ENCODE assay signal across 8 cellular contexts in the genomic region with DNA sequence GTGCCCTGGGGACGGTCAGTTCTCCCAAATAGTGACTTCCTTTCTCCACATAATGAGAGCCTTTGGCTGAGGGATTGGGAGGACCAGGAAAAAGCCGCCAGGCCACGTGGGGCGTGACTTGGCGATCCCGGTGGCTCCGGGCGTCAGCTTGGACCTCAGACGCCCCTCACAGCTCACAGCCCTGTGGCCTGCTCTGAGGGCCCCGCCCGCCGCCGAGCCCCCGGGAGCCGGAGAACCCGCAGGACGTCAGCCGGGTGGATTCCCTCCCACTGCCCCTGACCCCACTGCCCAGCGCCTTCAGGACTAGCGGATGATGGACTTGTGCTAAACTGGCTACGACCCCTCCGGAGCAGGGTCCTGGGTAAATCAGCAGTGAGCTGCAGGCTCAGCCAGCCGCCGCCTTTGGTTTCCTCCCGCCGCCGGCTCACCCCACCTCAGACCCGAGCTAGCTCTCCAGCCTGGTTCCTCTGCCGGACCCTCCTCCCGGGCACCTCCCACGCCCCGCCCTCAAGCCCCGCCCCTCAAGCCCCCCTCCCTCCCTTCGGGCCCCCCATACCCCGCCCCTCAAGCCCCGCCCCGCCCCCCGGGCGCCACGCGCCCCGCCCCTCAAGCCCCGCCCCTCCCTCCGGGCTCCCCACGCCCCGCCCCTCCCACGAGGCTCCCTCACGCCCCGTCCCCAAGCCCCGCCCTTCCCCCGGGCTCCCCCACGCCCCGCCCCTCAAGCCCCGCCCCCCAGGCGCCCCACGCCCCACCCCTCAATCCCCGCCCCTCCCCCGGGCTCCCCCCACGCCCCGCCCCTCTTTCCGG. TPM values are rescaled to one million over a fixed set of nuclear protein-coding genes. Genes with fewer than 3 reads are reported as not detected.
DNase-seq lines count a peak whose midpoint lies in the region; ATAC-seq and TF ChIP-seq lines count a peak whose summit lies in the region.

No MANE protein-coding gene starts in this region.

- CTCF ChIA-PET in GM10248 (lab: Yijun Ruan, JAX) = interaction anchor here (1.1 to 2.7 kb wide), 4 partner anchors 10 to 186 kb away, joined by 3 to 12 read pairs (median 4); partner anchors contain the start of genes FAAP20, MORN1 and RER1

- H3K9me3 ChIP-seq in right atrium auricular region = no peaks in the 10 kb centered on the region

- ATAC-seq in HG03045 (IDR thresholded peaks at IDR 0.05; ENCODE audit: unreplicated experiment) = no peak
- no peak for ATAC-seq in HG03095 (IDR thresholded peaks at IDR 0.05; ENCODE audit: unreplicated experiment)

- TF ChIP-seq CTCF in AG10803 (conservative IDR thresholded peaks at IDR 0.05; ENCODE audit: low read length) (no peak), GM10248 (IDR thresholded peaks at IDR 0.05; ENCODE audit: control extremely low read depth, extremely low read depth, low read depth, missing control alignments) (no peak), right atrium auricular region (IDR thresholded peaks at IDR 0.05) (no peak)

- H3K27me3 ChIP-seq in right atrium auricular region = no peaks in the 10 kb centered on the region

- no peaks in the 10 kb centered on the region for H3K36me3 ChIP-seq in right atrium auricular region

- intact Hi-C loops in posterior vena cava (cut with DNase I) = loop anchor here in 1 of 2 donors (5.0 kb wide), 1 partner anchor 113 kb away; no protein-coding TSS in a partner anchor

- DNase-seq in AG10803 (ENCODE audit: low read depth) (peak; percentile 65), GM10248 (ENCODE audit: extremely low spot score) (peak; percentile 98), NCI-H146 (lab: John Stamatoyannopoulos, UW) (peak; percentile 73), amniotic stem cell (lab: John Stamatoyannopoulos, UW) (peak; percentile 85), right atrium auricular region (ENCODE audit: low spot score) (peak; percentile 93), posterior vena cava (ENCODE audit: low spot score) (peak; percentile 96)

- H3K27ac ChIP-seq in right atrium auricular region = peak overlapping the region; percentile 91 to 93

- peaks cover 0 to 78% of the 10 kb centered on the region in 2 donors for H3K4me1 ChIP-seq in right atrium auricular region

- H3K4me3 ChIP-seq in AG10803 (ENCODE audit: low read length) (peak overlapping the region; percentile 67), right atrium auricular region (peak overlapping the region; percentile 52 to 63)

- POLR2A ChIA-PET in GM10248 (lab: Yijun Ruan, JAX) = interaction anchor here (0.9 to 1.5 kb wide), 2 partner anchors 23 to 381 kb away, joined by 3 to 4 read pairs; no protein-coding TSS in a partner anchor

RNA-seq across cellular contexts. Expression of gene FAAP20, which starts 10.0 kb away (rescaled TPM):
- 10 to 100 TPM; 18.5 to 24.3 TPM for total RNA-seq in right atrium auricular region
- total RNA-seq in posterior vena cava = 10 to 100 TPM; 50.7 to 52.9 TPM

RNA-seq across cellular contexts. Expression of gene SKI, which starts 23.5 kb away (rescaled TPM):
- total RNA-seq in right atrium auricular region = 10 to 100 TPM; 36.7 to 57.2 TPM
- total RNA-seq in posterior vena cava = 100 to 1,000 TPM; 104 to 111 TPM
